Comparison of ENCODE assay signal across 12 cellular contexts in the genomic region with DNA sequence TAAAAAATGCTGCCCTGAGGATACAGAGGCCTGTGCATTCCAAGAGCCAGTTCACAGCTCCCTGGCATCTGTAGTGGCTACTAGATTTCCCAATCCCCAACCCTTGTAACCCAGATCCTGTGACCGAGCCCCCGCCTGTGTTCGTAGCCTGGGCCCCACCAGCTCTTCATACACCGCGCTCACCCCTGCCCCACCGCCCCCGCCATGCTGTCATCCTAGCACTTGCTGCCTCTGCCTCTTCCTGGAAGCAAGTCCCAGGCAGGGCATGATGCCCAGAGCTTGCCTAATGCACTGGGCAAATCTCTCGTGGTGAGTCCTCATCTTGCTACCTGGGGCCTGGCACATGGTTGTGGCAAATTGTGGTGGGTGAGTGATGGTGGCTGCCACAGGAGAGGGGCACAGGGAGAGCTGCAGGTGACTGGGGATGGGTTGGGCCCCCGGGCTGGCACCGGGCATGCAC. TPM values are rescaled to one million over a fixed set of nuclear protein-coding genes. Genes with fewer than 3 reads are reported as not detected.
A peak's percentile ranks its signal among the peaks of the same experiment; 100 is the strongest.
DNase-seq lines count a peak whose midpoint lies in the region; ATAC-seq and TF ChIP-seq lines count a peak whose summit lies in the region.
"Had no signal": no experiment of that assay in that cellular context is flagged by ENCODE, and none has a peak within 500 bp of the region (broad histone marks: within the 10 kb centered on the region; RNA-seq: fewer than 3 reads in every experiment).

No MANE protein-coding gene starts in this region.

- H3K9me3 ChIP-seq in upper lobe of left lung = no peaks in the 10 kb centered on the region

- H3K4me1 ChIP-seq in upper lobe of left lung = peaks cover 27 to 47% (median 29%) of the 10 kb centered on the region in 4 donors

- peak; percentile 22 for DNase-seq in NCI-H2196 (lab: John Stamatoyannopoulos, UW; ENCODE audit: unreplicated experiment)
- DNase-seq in NCI-H2196 treated with DMSO at 0.1 percent for 48 hours (lab: John Stamatoyannopoulos, UW; ENCODE audit: unreplicated experiment) = no peak
- DNase-seq in epithelial cell of proximal tubule (ENCODE audit: low read depth) = peak; percentile 16
- DNase-seq in middle frontal gyrus (ENCODE audit: extremely low spot score, low spot score) = peak; percentile 52
- peak; percentile 87 to 89 for DNase-seq in upper lobe of left lung
- DNase-seq in iPS-NIHi7 (ENCODE audit: extremely low spot score) = no peak
- no peak for DNase-seq in islet precursor cell
- DNase-seq: activated CD4-positive, alpha-beta T cell treated with anti-CD3 and anti-CD28 coated beads, Interleukin-2, amount 50 U/mL, for 4 hours; DND-41 had no signal

- no peaks in the 10 kb centered on the region for H3K27me3 ChIP-seq in upper lobe of left lung

- 56 to 67% methylated on average over 10 of the region's 10 CpGs for WGBS in upper lobe of left lung, 2 donors

- TF ChIP-seq CTCF in epithelial cell of proximal tubule (conservative IDR thresholded peaks at IDR 0.05; ENCODE audit: low read depth, low read length) = no peak
- TF ChIP-seq CTCF in upper lobe of left lung (IDR thresholded peaks at IDR 0.05) = no peak

- TF ChIP-seq EP300 in upper lobe of left lung (IDR thresholded peaks at IDR 0.05) = peak in 2 of 4 donors; percentile 26 to 46

- H3K4me3 ChIP-seq in epithelial cell of proximal tubule (ENCODE audit: low read depth, low read length) (no peak overlapping the region), upper lobe of left lung (no peak overlapping the region)
- H3K4me3 ChIP-seq: skin epidermis had no signal

- TF ChIP-seq POLR2A in upper lobe of left lung (IDR thresholded peaks at IDR 0.05) = no peak

- peak overlapping the region; percentile 69 to 87 (median 81) for H3K27ac ChIP-seq in upper lobe of left lung
- H3K27ac ChIP-seq: 22Rv1 had no signal

- no peaks in the 10 kb centered on the region for H3K36me3 ChIP-seq in upper lobe of left lung

- ATAC-seq in upper lobe of left lung (ENCODE audit: low FRiP score in 2 of 2) (peak; percentile 63 to 81), HG02642 (IDR thresholded peaks at IDR 0.05; ENCODE audit: poor library complexity, unreplicated experiment) (no peak)

RNA-seq across cellular contexts. Expression of a gene that starts 7.1 kb away (rescaled TPM):
- total RNA-seq in epithelial cell of proximal tubule = 0.65 and 2.4 TPM in 2 replicates
- total RNA-seq in upper lobe of left lung = 10 to 100 TPM in 5 of 6 donors, 1 to 10 TPM in 1; 5.2 to 45.0 (median 26.0) TPM

RNA-seq across cellular contexts. Expression of a gene that starts 38.1 kb away (rescaled TPM):
- total RNA-seq in epithelial cell of proximal tubule = 22.9 and 26.6 TPM in 2 replicates
- 10 to 100 TPM; 10.5 to 35.3 (median 25.6) TPM for total RNA-seq in upper lobe of left lung

RNA-seq across cellular contexts. Expression of a gene that starts 56.4 kb away (rescaled TPM):
- 294 and 415 TPM in 2 replicates for total RNA-seq in epithelial cell of proximal tubule
- 100 to 1,000 TPM; 255 to 402 (median 364) TPM for total RNA-seq in upper lobe of left lung

Comparison
In these comparisons a context has a peak if more than half of its experiments do, and no peak if none do; other contexts are left out.
1. DNase-seq: peak in NCI-H2196 (single experiment), epithelial cell of proximal tubule (single experiment), middle frontal gyrus (single experiment) and upper lobe of left lung (2 of 2); none in NCI-H2196 treated with DMSO at 0.1 percent for 48 hours (single experiment), iPS-NIHi7 (single experiment) and islet precursor cell (single experiment).